In the genomic region with DNA sequence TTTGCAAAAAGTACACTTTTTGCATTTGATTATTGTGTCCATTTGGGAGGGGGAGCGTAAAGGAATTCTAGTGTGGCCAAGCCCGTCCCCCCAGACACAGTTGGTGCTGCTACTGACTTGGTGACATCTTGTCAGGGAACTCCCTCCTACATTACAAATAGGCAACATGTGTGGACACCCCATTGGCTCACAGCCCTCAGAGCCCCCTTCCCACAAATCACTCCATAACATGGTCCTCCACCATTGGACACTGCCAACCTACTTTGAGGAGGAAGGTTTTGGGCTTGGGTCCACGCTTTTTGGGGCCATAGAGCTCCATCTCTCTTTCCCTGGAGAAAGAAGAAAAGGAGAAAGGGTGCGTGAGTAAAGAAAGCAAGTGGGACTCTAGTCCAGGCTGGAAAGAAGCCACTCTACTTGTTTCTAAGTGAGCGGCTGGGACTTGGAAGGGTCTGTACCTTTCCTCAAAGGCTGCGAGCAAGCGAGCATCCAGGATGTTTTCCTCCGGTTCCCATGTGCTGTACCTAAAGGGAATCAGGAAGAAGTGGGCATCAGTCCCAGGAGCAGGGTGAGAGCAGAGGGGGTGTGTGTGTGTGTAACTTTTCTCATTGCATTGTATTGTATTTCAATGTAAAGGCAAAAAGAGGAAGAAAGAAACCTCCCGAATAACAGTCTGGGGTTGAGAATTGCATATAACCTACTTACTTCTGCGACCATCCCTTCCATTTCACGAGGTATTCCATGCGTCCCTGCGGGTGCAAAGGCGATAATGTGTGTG, we compare ENCODE assay signal across 9 cellular contexts. TPM values are rescaled to one million over a fixed set of nuclear protein-coding genes. Genes with fewer than 3 reads are reported as not detected.
A peak's percentile ranks its signal among the peaks of the same experiment; 100 is the strongest.
DNase-seq lines count a peak whose midpoint lies in the region; ATAC-seq, FAIRE-seq and TF ChIP-seq lines count a peak whose summit lies in the region.
"Had no signal": no experiment of that assay in that cellular context is flagged by ENCODE, and none has a peak within 500 bp of the region (broad histone marks: within the 10 kb centered on the region; RNA-seq: fewer than 3 reads in every experiment).

No MANE protein-coding gene starts in this region.

- TF ChIP-seq POLR2A in lower leg skin (IDR thresholded peaks at IDR 0.05) = no peak

- peak overlapping the region; percentile 37 for H3K4me3 ChIP-seq in lower leg skin (ENCODE audit: low read depth, poor library complexity, severe bottlenecking)

- WGBS in lower leg skin, 2 donors = 37 to 41% methylated on average over 14 of the region's 14 CpGs

- peaks cover 26% of the 10 kb centered on the region for H3K27me3 Mint-ChIP-seq in activated naive CD4-positive, alpha-beta T cell treated with anti-CD3 and anti-CD28 coated beads, Interleukin-2, amount 50 U/mL, for 24 hours
- peaks cover 51% of the 10 kb centered on the region for H3K27me3 Mint-ChIP-seq in activated naive CD8-positive, alpha-beta T cell treated with anti-CD3 and anti-CD28 coated beads for 36 hours

- intact Hi-C loops in lower leg skin (cut with DNase I; ENCODE audit: low total_unique reads) = no loop called here

- H3K9me3 Mint-ChIP-seq in activated naive CD4-positive, alpha-beta T cell treated with anti-CD3 and anti-CD28 coated beads, Interleukin-2, amount 50 U/mL, for 24 hours = no peaks in the 10 kb centered on the region
- no peaks in the 10 kb centered on the region for H3K9me3 Mint-ChIP-seq in activated naive CD8-positive, alpha-beta T cell treated with anti-CD3 and anti-CD28 coated beads for 36 hours

- peaks cover 27% of the 10 kb centered on the region for H3K4me1 Mint-ChIP-seq in activated naive CD4-positive, alpha-beta T cell treated with anti-CD3 and anti-CD28 coated beads, Interleukin-2, amount 50 U/mL, for 24 hours
- H3K4me1 Mint-ChIP-seq in activated naive CD8-positive, alpha-beta T cell treated with anti-CD3 and anti-CD28 coated beads for 36 hours = peaks cover 31% of the 10 kb centered on the region

- no peak overlapping the region for H3K27ac Mint-ChIP-seq in activated naive CD4-positive, alpha-beta T cell treated with anti-CD3 and anti-CD28 coated beads, Interleukin-2, amount 50 U/mL, for 24 hours
- H3K27ac Mint-ChIP-seq in activated naive CD8-positive, alpha-beta T cell treated with anti-CD3 and anti-CD28 coated beads for 36 hours = no peak overlapping the region

- ATAC-seq in HG03432 (IDR thresholded peaks at IDR 0.05; ENCODE audit: unreplicated experiment) = no peak

- H3K4me3 Mint-ChIP-seq in activated naive CD4-positive, alpha-beta T cell treated with anti-CD3 and anti-CD28 coated beads, Interleukin-2, amount 50 U/mL, for 24 hours = peak overlapping the region; percentile 87
- H3K4me3 Mint-ChIP-seq in activated naive CD8-positive, alpha-beta T cell treated with anti-CD3 and anti-CD28 coated beads for 36 hours = peak overlapping the region; percentile 81

- H3K36me3 Mint-ChIP-seq in activated naive CD4-positive, alpha-beta T cell treated with anti-CD3 and anti-CD28 coated beads, Interleukin-2, amount 50 U/mL, for 24 hours = peaks cover 2% of the 10 kb centered on the region
- no peaks in the 10 kb centered on the region for H3K36me3 Mint-ChIP-seq in activated naive CD8-positive, alpha-beta T cell treated with anti-CD3 and anti-CD28 coated beads for 36 hours

- no peak for TF ChIP-seq CTCF in lower leg skin (IDR thresholded peaks at IDR 0.05)

- no peak for DNase-seq in activated naive CD4-positive, alpha-beta T cell treated with anti-CD3 and anti-CD28 coated beads, Interleukin-2, amount 50 U/mL, for 16 hours
- no peak for DNase-seq in activated naive CD8-positive, alpha-beta T cell treated with anti-CD3 and anti-CD28 coated beads for 36 hours
- DNase-seq in lower leg skin (ENCODE audit: low spot score in 2 of 2) = no peak
- DNase-seq in urothelium cell line (ENCODE audit: low spot score) = no peak
- DNase-seq in DMS53 treated with DMSO at 0.1 percent for 48 hours (lab: John Stamatoyannopoulos, UW; ENCODE audit: unreplicated experiment) = no peak
- no peak for DNase-seq in cortex of kidney (lab: John Stamatoyannopoulos, UW)

- FAIRE-seq in urothelium cell line (lab: Jason Lieb, UNC) = peak; percentile 13
- FAIRE-seq: colon had no signal

RNA-seq across cellular contexts. Expression of a gene that starts 0.9 kb away (rescaled TPM):
- total RNA-seq in activated naive CD8-positive, alpha-beta T cell treated with anti-CD3 and anti-CD28 coated beads for 36 hours = 1 to 10 TPM; 3.5 to 4.1 TPM
- total RNA-seq in lower leg skin = 1 to 10 TPM; 1.9 to 4.7 (median 4.2) TPM

RNA-seq across cellular contexts. Expression of a gene that starts 18.0 kb away (rescaled TPM):
- total RNA-seq in activated naive CD8-positive, alpha-beta T cell treated with anti-CD3 and anti-CD28 coated beads for 36 hours = 1 to 10 TPM; 5.2 to 5.4 TPM
- total RNA-seq in lower leg skin = 1 to 10 TPM; 1.9 to 3.8 (median 3.1) TPM

RNA-seq across cellular contexts. Expression of a gene that starts 43.3 kb away (rescaled TPM):
- total RNA-seq in activated naive CD8-positive, alpha-beta T cell treated with anti-CD3 and anti-CD28 coated beads for 36 hours = 10 to 100 TPM; 18.2 to 18.6 TPM
- total RNA-seq in lower leg skin = 10 to 100 TPM; 30.2 to 35.6 (median 32.2) TPM
